2 cellular contexts compared by ENCODE assay signal in the genomic region with DNA sequence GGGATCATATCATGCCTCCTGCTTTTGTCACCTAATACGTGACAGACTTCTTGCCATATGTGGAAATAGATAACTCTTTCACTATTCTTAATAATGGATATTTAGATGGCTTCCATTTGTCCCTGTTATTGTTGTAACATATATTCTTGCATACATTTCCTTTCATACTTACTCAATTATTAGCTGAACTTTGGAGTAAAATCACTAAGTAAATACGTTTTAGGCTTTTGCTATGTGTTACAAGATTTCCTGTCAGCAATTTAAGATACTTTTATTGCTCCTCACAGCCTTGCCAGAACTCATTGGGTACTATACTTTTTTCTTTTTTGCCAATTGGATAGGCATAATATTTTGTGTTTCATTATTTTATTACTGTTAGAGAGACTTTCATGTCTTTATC.
A peak's percentile ranks its signal among the peaks of the same experiment; 100 is the strongest.
TF ChIP-seq lines count a peak whose summit lies in the region.

No MANE protein-coding gene starts in this region.

TF ChIP-seq in HepG2, 621 proteins besides CTCF, POLR2A, EP300 and RAD21 (continues in another document):
- no peak for TF ChIP-seq SALL1 (CRISPR knock-in tag; IDR thresholded peaks at IDR 0.05)
- TF ChIP-seq ZNF616 (CRISPR knock-in tag; IDR thresholded peaks at IDR 0.05; ENCODE audit: low read depth): no peak
- TF ChIP-seq, protein P1, sequence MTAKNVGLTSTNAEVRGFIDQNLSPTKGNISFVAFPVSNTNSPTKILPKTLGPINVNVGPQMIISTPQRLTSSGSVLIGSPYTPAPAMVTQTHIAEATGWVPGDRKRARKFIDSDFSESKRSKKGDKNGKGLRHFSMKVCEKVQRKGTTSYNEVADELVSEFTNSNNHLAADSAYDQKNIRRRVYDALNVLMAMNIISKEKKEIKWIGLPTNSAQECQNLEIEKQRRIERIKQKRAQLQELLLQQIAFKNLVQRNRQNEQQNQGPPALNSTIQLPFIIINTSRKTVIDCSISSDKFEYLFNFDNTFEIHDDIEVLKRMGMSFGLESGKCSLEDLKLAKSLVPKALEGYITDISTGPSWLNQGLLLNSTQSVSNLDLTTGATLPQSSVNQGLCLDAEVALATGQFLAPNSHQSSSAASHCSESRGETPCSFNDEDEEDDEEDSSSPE (CRISPR knock-in tag; IDR thresholded peaks at IDR 0.05): no peak
- TF ChIP-seq CREM (IDR thresholded peaks at IDR 0.05): no peak
- no peak for TF ChIP-seq CREM (CRISPR knock-in tag; IDR thresholded peaks at IDR 0.05)
- TF ChIP-seq U2AF2 (IDR thresholded peaks at IDR 0.05; ENCODE audit: low read depth, low read length): no peak
- TF ChIP-seq MAF1 (CRISPR knock-in tag; IDR thresholded peaks at IDR 0.05; ENCODE audit: borderline replicate concordance): no peak
- TF ChIP-seq, protein P2, sequence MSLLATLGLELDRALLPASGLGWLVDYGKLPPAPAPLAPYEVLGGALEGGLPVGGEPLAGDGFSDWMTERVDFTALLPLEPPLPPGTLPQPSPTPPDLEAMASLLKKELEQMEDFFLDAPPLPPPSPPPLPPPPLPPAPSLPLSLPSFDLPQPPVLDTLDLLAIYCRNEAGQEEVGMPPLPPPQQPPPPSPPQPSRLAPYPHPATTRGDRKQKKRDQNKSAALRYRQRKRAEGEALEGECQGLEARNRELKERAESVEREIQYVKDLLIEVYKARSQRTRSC (CRISPR knock-in tag; IDR thresholded peaks at IDR 0.05; ENCODE audit: low read depth): no peak
- TF ChIP-seq GATAD2A (CRISPR knock-in tag; IDR thresholded peaks at IDR 0.05): peak; percentile 61
- TF ChIP-seq JUNB (CRISPR knock-in tag; IDR thresholded peaks at IDR 0.05; ENCODE audit: borderline replicate concordance): no peak
- TF ChIP-seq NFRKB (IDR thresholded peaks at IDR 0.05): no peak
- peak; percentile 33; the same call in 1 of the 2 replicates for TF ChIP-seq HNF4A (CRISPR knock-in tag; IDR thresholded peaks at IDR 0.05)
- no peak for TF ChIP-seq ZSCAN25 (CRISPR knock-in tag; IDR thresholded peaks at IDR 0.05)
- TF ChIP-seq FOXA3 (CRISPR knock-in tag; IDR thresholded peaks at IDR 0.05): peak; percentile 68
- TF ChIP-seq, protein P3, sequence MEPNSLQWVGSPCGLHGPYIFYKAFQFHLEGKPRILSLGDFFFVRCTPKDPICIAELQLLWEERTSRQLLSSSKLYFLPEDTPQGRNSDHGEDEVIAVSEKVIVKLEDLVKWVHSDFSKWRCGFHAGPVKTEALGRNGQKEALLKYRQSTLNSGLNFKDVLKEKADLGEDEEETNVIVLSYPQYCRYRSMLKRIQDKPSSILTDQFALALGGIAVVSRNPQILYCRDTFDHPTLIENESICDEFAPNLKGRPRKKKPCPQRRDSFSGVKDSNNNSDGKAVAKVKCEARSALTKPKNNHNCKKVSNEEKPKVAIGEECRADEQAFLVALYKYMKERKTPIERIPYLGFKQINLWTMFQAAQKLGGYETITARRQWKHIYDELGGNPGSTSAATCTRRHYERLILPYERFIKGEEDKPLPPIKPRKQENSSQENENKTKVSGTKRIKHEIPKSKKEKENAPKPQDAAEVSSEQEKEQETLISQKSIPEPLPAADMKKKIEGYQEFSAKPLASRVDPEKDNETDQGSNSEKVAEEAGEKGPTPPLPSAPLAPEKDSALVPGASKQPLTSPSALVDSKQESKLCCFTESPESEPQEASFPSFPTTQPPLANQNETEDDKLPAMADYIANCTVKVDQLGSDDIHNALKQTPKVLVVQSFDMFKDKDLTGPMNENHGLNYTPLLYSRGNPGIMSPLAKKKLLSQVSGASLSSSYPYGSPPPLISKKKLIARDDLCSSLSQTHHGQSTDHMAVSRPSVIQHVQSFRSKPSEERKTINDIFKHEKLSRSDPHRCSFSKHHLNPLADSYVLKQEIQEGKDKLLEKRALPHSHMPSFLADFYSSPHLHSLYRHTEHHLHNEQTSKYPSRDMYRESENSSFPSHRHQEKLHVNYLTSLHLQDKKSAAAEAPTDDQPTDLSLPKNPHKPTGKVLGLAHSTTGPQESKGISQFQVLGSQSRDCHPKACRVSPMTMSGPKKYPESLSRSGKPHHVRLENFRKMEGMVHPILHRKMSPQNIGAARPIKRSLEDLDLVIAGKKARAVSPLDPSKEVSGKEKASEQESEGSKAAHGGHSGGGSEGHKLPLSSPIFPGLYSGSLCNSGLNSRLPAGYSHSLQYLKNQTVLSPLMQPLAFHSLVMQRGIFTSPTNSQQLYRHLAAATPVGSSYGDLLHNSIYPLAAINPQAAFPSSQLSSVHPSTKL (CRISPR knock-in tag; IDR thresholded peaks at IDR 0.05): peak; percentile 57
- no peak for TF ChIP-seq CBX5 (CRISPR knock-in tag; IDR thresholded peaks at IDR 0.05; ENCODE audit: borderline replicate concordance)
- no peak for TF ChIP-seq POGZ (CRISPR knock-in tag; IDR thresholded peaks at IDR 0.05)
- no peak for TF ChIP-seq ZZZ3 (CRISPR knock-in tag; IDR thresholded peaks at IDR 0.05; ENCODE audit: borderline replicate concordance)
- TF ChIP-seq CEBPB (IDR thresholded peaks at IDR 0.05; ENCODE audit: borderline replicate concordance, low read depth, low read length): peak; percentile 35; the same call in 1 of the 2 replicates
- no peak for TF ChIP-seq ELF4 (CRISPR knock-in tag; IDR thresholded peaks at IDR 0.05; ENCODE audit: borderline replicate concordance)
- TF ChIP-seq, protein P4, sequence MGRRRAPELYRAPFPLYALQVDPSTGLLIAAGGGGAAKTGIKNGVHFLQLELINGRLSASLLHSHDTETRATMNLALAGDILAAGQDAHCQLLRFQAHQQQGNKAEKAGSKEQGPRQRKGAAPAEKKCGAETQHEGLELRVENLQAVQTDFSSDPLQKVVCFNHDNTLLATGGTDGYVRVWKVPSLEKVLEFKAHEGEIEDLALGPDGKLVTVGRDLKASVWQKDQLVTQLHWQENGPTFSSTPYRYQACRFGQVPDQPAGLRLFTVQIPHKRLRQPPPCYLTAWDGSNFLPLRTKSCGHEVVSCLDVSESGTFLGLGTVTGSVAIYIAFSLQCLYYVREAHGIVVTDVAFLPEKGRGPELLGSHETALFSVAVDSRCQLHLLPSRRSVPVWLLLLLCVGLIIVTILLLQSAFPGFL (CRISPR knock-in tag; IDR thresholded peaks at IDR 0.05): no peak
- TF ChIP-seq SETDB1 (CRISPR knock-in tag; IDR thresholded peaks at IDR 0.05; ENCODE audit: borderline replicate concordance): no peak
- TF ChIP-seq ATM (IDR thresholded peaks at IDR 0.05; ENCODE audit: borderline replicate concordance): no peak
- TF ChIP-seq NFYB (CRISPR knock-in tag; IDR thresholded peaks at IDR 0.05): no peak

TF ChIP-seq in SK-N-SH, 30 proteins besides CTCF, POLR2A, EP300 and RAD21:
- TF ChIP-seq CHD2 (IDR thresholded peaks at IDR 0.05; ENCODE audit: low read length, partially characterized antibody) (no peak), EZH2phosphoT487 (IDR thresholded peaks at IDR 0.05; ENCODE audit: borderline replicate concordance, low read depth) (no peak), TCF12 (IDR thresholded peaks at IDR 0.05) (no peak), FOXJ3 (CRISPR knock-in tag; IDR thresholded peaks at IDR 0.05) (no peak), RFX5 (IDR thresholded peaks at IDR 0.05; ENCODE audit: low read length) (no peak), YY1 (IDR thresholded peaks at IDR 0.05; ENCODE audit: low read depth) (no peak), TAF1 (IDR thresholded peaks at IDR 0.05; ENCODE audit: borderline replicate concordance, low read depth, low read length) (no peak), FOSL2 (IDR thresholded peaks at IDR 0.05; ENCODE audit: borderline replicate concordance, low read depth) (no peak), GABPA (IDR thresholded peaks at IDR 0.05; ENCODE audit: low read depth) (no peak), RXRA (IDR thresholded peaks at IDR 0.05; ENCODE audit: borderline replicate concordance, low read depth) (no peak), NRF1 (IDR thresholded peaks at IDR 0.05; ENCODE audit: low read depth, low read length) (no peak), JUND (IDR thresholded peaks at IDR 0.05) (no peak)
- TF ChIP-seq, protein P5, sequence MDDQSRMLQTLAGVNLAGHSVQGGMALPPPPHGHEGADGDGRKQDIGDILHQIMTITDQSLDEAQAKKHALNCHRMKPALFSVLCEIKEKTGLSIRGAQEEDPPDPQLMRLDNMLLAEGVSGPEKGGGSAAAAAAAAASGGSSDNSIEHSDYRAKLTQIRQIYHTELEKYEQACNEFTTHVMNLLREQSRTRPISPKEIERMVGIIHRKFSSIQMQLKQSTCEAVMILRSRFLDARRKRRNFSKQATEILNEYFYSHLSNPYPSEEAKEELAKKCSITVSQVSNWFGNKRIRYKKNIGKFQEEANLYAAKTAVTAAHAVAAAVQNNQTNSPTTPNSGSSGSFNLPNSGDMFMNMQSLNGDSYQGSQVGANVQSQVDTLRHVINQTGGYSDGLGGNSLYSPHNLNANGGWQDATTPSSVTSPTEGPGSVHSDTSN (IDR thresholded peaks at IDR 0.05): no peak
- TF ChIP-seq, protein P6, sequence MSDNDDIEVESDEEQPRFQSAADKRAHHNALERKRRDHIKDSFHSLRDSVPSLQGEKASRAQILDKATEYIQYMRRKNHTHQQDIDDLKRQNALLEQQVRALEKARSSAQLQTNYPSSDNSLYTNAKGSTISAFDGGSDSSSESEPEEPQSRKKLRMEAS (IDR thresholded peaks at IDR 0.05; ENCODE audit: low read depth): no peak
- TF ChIP-seq, protein P7, sequence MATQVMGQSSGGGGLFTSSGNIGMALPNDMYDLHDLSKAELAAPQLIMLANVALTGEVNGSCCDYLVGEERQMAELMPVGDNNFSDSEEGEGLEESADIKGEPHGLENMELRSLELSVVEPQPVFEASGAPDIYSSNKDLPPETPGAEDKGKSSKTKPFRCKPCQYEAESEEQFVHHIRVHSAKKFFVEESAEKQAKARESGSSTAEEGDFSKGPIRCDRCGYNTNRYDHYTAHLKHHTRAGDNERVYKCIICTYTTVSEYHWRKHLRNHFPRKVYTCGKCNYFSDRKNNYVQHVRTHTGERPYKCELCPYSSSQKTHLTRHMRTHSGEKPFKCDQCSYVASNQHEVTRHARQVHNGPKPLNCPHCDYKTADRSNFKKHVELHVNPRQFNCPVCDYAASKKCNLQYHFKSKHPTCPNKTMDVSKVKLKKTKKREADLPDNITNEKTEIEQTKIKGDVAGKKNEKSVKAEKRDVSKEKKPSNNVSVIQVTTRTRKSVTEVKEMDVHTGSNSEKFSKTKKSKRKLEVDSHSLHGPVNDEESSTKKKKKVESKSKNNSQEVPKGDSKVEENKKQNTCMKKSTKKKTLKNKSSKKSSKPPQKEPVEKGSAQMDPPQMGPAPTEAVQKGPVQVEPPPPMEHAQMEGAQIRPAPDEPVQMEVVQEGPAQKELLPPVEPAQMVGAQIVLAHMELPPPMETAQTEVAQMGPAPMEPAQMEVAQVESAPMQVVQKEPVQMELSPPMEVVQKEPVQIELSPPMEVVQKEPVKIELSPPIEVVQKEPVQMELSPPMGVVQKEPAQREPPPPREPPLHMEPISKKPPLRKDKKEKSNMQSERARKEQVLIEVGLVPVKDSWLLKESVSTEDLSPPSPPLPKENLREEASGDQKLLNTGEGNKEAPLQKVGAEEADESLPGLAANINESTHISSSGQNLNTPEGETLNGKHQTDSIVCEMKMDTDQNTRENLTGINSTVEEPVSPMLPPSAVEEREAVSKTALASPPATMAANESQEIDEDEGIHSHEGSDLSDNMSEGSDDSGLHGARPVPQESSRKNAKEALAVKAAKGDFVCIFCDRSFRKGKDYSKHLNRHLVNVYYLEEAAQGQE (IDR thresholded peaks at IDR 0.05; ENCODE audit: low read depth, low read length): no peak
